Comparison of ENCODE assay signal across 9 cellular contexts in genomic region chr19:43316591-43317319, GRCh38. TPM values are rescaled to one million over a fixed set of nuclear protein-coding genes. Genes with fewer than 3 reads are reported as not detected.
DNase-seq lines count a peak whose midpoint lies in the region; ATAC-seq and TF ChIP-seq lines count a peak whose summit lies in the region.
"Had no signal": no experiment of that assay in that cellular context is flagged by ENCODE, and none has a peak within 500 bp of the region (broad histone marks: within the 10 kb centered on the region; RNA-seq: fewer than 3 reads in every experiment).

No MANE protein-coding gene starts in this region.

- ATAC-seq in GM21576 (IDR thresholded peaks at IDR 0.05; ENCODE audit: unreplicated experiment) (no peak), GM18511 (IDR thresholded peaks at IDR 0.05; ENCODE audit: unreplicated experiment) (no peak)

- peaks cover 4% of the 10 kb centered on the region for H3K9me3 ChIP-seq in trophoblast cell (ENCODE audit: insufficient read depth, low read depth, low read length)

- H3K9ac ChIP-seq in trophoblast cell (ENCODE audit: low read length), result no peak overlapping the region

- H3K4me3 ChIP-seq in brain microvascular endothelial cell (ENCODE audit: low read depth, low read length) (no peak overlapping the region), trophoblast cell (ENCODE audit: low read depth, low read length) (no peak overlapping the region)

- peak; percentile 81 for DNase-seq in G401 (ENCODE audit: low spot score)
- peak; percentile 61 to 80 for DNase-seq in NCI-H1930 (lab: John Stamatoyannopoulos, UW)
- no peak for DNase-seq in brain microvascular endothelial cell
- peak; percentile 59 to 85 for DNase-seq in trophoblast cell
- no peak for DNase-seq in GOT3 (lab: John Stamatoyannopoulos, UW)
- no peak for DNase-seq in activated CD4-positive, alpha-beta T cell treated with anti-CD3 and anti-CD28 coated beads for 1 hour
- DNase-seq: activated naive CD4-positive, alpha-beta T cell had no signal

- in situ Hi-C loops in G401 (cut with HindIII; ENCODE audit: low sequenced_read_pairs), result no loop called here
- in situ Hi-C loops in brain microvascular endothelial cell (cut with HindIII; ENCODE audit: low pct_ligation_motif_present, low sequenced_read_pairs), result no loop called here

- no peak overlapping the region for H2BK120ac ChIP-seq in trophoblast cell (ENCODE audit: insufficient read depth, low read length, poor library complexity)

- no peak overlapping the region for H3K27ac ChIP-seq in brain microvascular endothelial cell
- H3K27ac ChIP-seq in trophoblast cell (ENCODE audit: low read depth, low read length), result no peak overlapping the region

- H3K4ac ChIP-seq in trophoblast cell (ENCODE audit: low read depth, low read length), result no peak overlapping the region

- H3K36me3 ChIP-seq in brain microvascular endothelial cell (replicated peaks), result no peaks in the 10 kb centered on the region
- no peaks in the 10 kb centered on the region for H3K36me3 ChIP-seq in trophoblast cell (ENCODE audit: control insufficient read depth in 1 of 2, insufficient read depth in 2 of 2, low read length in 2 of 2)

- H3K4me2 ChIP-seq in trophoblast cell (ENCODE audit: low read length), result no peak overlapping the region

- H3K18ac ChIP-seq in trophoblast cell (ENCODE audit: low read length), result no peak overlapping the region

- H3K27me3 ChIP-seq in brain microvascular endothelial cell (replicated peaks) (no peaks in the 10 kb centered on the region), trophoblast cell (ENCODE audit: insufficient read depth, low read length) (no peaks in the 10 kb centered on the region)

- no peak overlapping the region for H2AFZ ChIP-seq in trophoblast cell (ENCODE audit: insufficient read depth, low read length, poor library complexity)

- H3K4me1 ChIP-seq in trophoblast cell (ENCODE audit: control insufficient read depth in 1 of 2, insufficient read depth in 2 of 2, low read length in 2 of 2), result no peaks in the 10 kb centered on the region

- H2BK5ac ChIP-seq in trophoblast cell (ENCODE audit: low read depth, low read length, poor library complexity), result no peak overlapping the region

- no peaks in the 10 kb centered on the region for H3K79me1 ChIP-seq in trophoblast cell (ENCODE audit: low read length)

- H3K79me2 ChIP-seq in trophoblast cell (ENCODE audit: control insufficient read depth, insufficient read depth, low read length, poor library complexity), result no peaks in the 10 kb centered on the region

- no peak overlapping the region for H2AK5ac ChIP-seq in trophoblast cell (ENCODE audit: low read length)

- no peak overlapping the region for H2BK12ac ChIP-seq in trophoblast cell (ENCODE audit: low read length)

- WGBS in trophoblast cell (ENCODE audit: extremely low coverage, insufficient coverage, insufficient read length), result no CpG with 5 or more reads among the region's 27 CpGs

- no peak overlapping the region for H4K91ac ChIP-seq in trophoblast cell (ENCODE audit: low read depth, low read length)

- H4K8ac ChIP-seq in trophoblast cell (ENCODE audit: low read depth, low read length), result no peak overlapping the region

- H3K23ac ChIP-seq in trophoblast cell (ENCODE audit: low read length), result no peak overlapping the region

- TF ChIP-seq CTCF in brain microvascular endothelial cell (IDR thresholded peaks at IDR 0.05; ENCODE audit: low read depth, low read length, missing control alignments), result peak; percentile 31

- no peak overlapping the region for H3K14ac ChIP-seq in trophoblast cell (ENCODE audit: low read length)

- H4K12ac ChIP-seq in trophoblast cell (ENCODE audit: low read depth, low read length), result no peak overlapping the region

RNA-seq across cellular contexts. Expression of gene CD177, which starts 36.7 kb away (rescaled TPM):
- total RNA-seq in G401 (2014; rRNA removed; shearing (Covaris generic)), result 443 and 498 TPM in 2 replicates
- 6.0 and 6.9 TPM in 2 replicates for polyA plus RNA-seq in trophoblast cell (2013)

RNA-seq across cellular contexts. Expression of gene PSG9, which starts 47.4 kb away (rescaled TPM):
- total RNA-seq in G401 (2014; rRNA removed; shearing (Covaris generic)), result 85.9 and 103 TPM in 2 replicates
- 0.05 TPM in 1 of 2 replicates, not detected in the other for polyA plus RNA-seq in trophoblast cell (2013)

Comparison
In these comparisons a context has a peak if more than half of its experiments do, and no peak if none do; other contexts are left out.
1. DNase-seq: peak in G401 (single experiment), NCI-H1930 (2 of 2) and trophoblast cell (2 of 2); none in brain microvascular endothelial cell (single experiment), GOT3 (single experiment) and activated CD4-positive, alpha-beta T cell treated with anti-CD3 and anti-CD28 coated beads for 1 hour (single experiment).